Comparison of ENCODE assay signal across 8 cellular contexts in the genomic region with DNA sequence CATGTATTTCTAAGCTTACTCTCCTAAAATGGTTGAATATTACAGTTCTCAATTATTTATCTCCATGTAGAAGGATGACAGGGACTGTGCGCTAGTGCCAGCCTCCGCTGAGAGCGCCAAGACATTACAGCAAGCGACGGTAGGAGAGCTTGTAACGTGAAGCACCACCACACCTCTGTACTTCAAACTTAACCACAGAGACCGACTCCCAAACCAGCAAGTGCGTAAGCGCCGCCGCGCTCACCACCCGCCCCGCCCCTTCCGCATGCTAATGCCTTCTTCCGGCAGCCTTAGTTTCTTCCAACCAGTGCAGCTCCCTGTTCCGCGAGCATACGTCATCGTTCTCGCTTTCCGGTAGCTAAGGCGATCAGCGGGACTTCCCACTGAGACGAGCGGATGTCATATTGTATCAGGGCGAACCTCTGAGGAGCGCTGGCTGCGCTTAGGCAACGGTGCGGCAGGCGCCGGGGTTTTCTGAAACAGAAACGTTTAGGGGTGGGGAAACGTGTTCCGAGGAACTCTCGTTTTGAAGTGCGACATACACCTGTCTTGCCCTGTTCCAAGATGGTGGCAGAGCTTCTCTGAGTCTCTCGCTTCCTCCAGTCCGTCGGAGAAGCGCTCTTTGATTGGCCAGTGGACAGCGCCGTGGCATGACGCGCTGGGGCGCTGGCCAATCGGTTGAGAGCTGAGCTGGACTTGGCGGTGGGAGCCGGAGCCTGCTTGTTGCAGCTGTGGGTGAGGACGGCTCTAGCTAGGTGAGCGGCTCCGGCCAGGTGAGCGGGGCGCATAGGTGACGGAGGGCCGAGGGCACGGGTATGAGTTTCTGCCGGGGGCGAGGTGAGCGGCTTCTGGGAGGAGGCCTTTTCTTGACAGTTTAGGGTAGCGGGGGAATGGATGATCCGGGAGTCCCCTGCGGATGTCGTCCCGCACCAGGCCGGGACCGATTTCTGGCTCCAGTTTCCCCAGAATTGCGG. TPM values are rescaled to one million over a fixed set of nuclear protein-coding genes. Genes with fewer than 3 reads are reported as not detected.
DNase-seq lines count a peak whose midpoint lies in the region; ATAC-seq and TF ChIP-seq lines count a peak whose summit lies in the region.

A gene (plus strand): TSS at position 723 of the 974 bp plus-strand sequence. CDS start 2,896 bp downstream, outside the sequence.

- DNase-seq in NCI-H2196 treated with DMSO at 0.1 percent for 48 hours (lab: John Stamatoyannopoulos, UW; ENCODE audit: unreplicated experiment) (peak; percentile 94), breast epithelium (ENCODE audit: low spot score in 2 of 2) (peak; percentile 96 to 97)

- H3K36me3 ChIP-seq in ACC112 (ENCODE audit: insufficient read depth, low read length) = peaks cover 14% of the 10 kb centered on the region; the same call in 1 of the 2 replicates
- H3K36me3 ChIP-seq in breast epithelium = no peaks in the 10 kb centered on the region
- H3K36me3 ChIP-seq in iPS-18a (ENCODE audit: control insufficient read depth, low read depth, low read length) = peaks cover 16% of the 10 kb centered on the region
- peaks cover 19% of the 10 kb centered on the region for H3K36me3 ChIP-seq in skeletal muscle satellite cell (ENCODE audit: insufficient read depth, low read length)

- peak within 1 kb of the TSS; percentile 85 for H3K27ac ChIP-seq in ACC112 (ENCODE audit: low read depth, low read length)
- H3K27ac ChIP-seq in VCaP = peak within 1 kb of the TSS; percentile 97
- peak within 1 kb of the TSS; percentile 94 to 98 for H3K27ac ChIP-seq in breast epithelium
- peak within 1 kb of the TSS; percentile 98 for H3K27ac ChIP-seq in iPS-18a (ENCODE audit: low read length)

- peaks cover 15% of the 10 kb centered on the region for H3K79me2 ChIP-seq in ACC112 (ENCODE audit: control insufficient read depth, insufficient read depth, low read length, unreplicated experiment)

- H3K4me1 ChIP-seq in ACC112 (ENCODE audit: control insufficient read depth, insufficient read depth, low read length, unreplicated experiment) = peaks cover 12% of the 10 kb centered on the region
- H3K4me1 ChIP-seq in breast epithelium = no peaks in the 10 kb centered on the region
- H3K4me1 ChIP-seq in iPS-18a (ENCODE audit: control insufficient read depth, low read depth, low read length) = peaks cover 7% of the 10 kb centered on the region
- peaks cover 11% of the 10 kb centered on the region for H3K4me1 ChIP-seq in skeletal muscle satellite cell (ENCODE audit: control insufficient read depth, insufficient read depth, low read length)

- no peaks in the 10 kb centered on the region for H3K27me3 ChIP-seq in ACC112 (ENCODE audit: insufficient read depth, low read length)
- no peaks in the 10 kb centered on the region for H3K27me3 ChIP-seq in breast epithelium
- no peaks in the 10 kb centered on the region for H3K27me3 ChIP-seq in iPS-18a (ENCODE audit: control insufficient read depth, insufficient read depth, low read length)
- H3K27me3 ChIP-seq in skeletal muscle satellite cell (ENCODE audit: control insufficient read depth, insufficient read depth, low read length) = peaks cover 7% of the 10 kb centered on the region

- TF ChIP-seq POLR2A in breast epithelium (IDR thresholded peaks at IDR 0.05) = peak; percentile 84

- H3K9me3 ChIP-seq in breast epithelium = no peaks in the 10 kb centered on the region
- no peaks in the 10 kb centered on the region for H3K9me3 ChIP-seq in iPS-18a (ENCODE audit: control insufficient read depth, low read depth, low read length)
- no peaks in the 10 kb centered on the region for H3K9me3 ChIP-seq in skeletal muscle satellite cell (replicated peaks; ENCODE audit: low read length)

- peak; percentile 96 for ATAC-seq in GM18870 (IDR thresholded peaks at IDR 0.05; ENCODE audit: unreplicated experiment)
- ATAC-seq in HG03135 (IDR thresholded peaks at IDR 0.05; ENCODE audit: unreplicated experiment) = peak; percentile 96

- H3K4me2 ChIP-seq in skeletal muscle satellite cell (ENCODE audit: low read length) = peak within 1 kb of the TSS; percentile 88

- peak within 1 kb of the TSS; percentile 86 for H3K4me3 ChIP-seq in ACC112 (ENCODE audit: low read depth, low read length)
- peak within 1 kb of the TSS; percentile 58 to 89 (median 78) for H3K4me3 ChIP-seq in breast epithelium
- H3K4me3 ChIP-seq in iPS-18a (ENCODE audit: low read length) = peak within 1 kb of the TSS; percentile 96
- H3K4me3 ChIP-seq in skeletal muscle satellite cell (ENCODE audit: low read length) = peak within 1 kb of the TSS; percentile 87

- peak within 1 kb of the TSS; percentile 93 for H2AFZ ChIP-seq in ACC112 (ENCODE audit: low read length, unreplicated experiment)

- H3K9ac ChIP-seq in iPS-18a (ENCODE audit: low read length) (peak within 1 kb of the TSS; percentile 94), skeletal muscle satellite cell (ENCODE audit: low read depth, low read length) (peak within 1 kb of the TSS; percentile 93)

- TF ChIP-seq CTCF in VCaP (conservative IDR thresholded peaks at IDR 0.05) = no peak
- no peak for TF ChIP-seq CTCF in breast epithelium (IDR thresholded peaks at IDR 0.05)

- intact Hi-C loops in breast epithelium (cut with DNase I; ENCODE audit: low total_unique reads) = loop anchor here (5.0 kb wide), 1 partner anchor 975 kb away; a partner anchor contains a TSS

RNA-seq across cellular contexts. Expression of the gene that starts here (rescaled TPM):
- 10 to 100 TPM; 27.0 to 57.7 (median 52.8) TPM for total RNA-seq in breast epithelium
- total RNA-seq in skeletal muscle satellite cell (2012; rRNA removed) = 57.7 and 62.4 TPM in 2 replicates

Comparison
In these comparisons a context has a peak if more than half of its experiments do, and no peak if none do; other contexts are left out.
1. Peak in every context shown above with its lines: DNase-seq, ATAC-seq, H3K4me3 ChIP-seq and H3K27ac ChIP-seq.